ENCODE assay signal across 1 cellular context in the genomic region with DNA sequence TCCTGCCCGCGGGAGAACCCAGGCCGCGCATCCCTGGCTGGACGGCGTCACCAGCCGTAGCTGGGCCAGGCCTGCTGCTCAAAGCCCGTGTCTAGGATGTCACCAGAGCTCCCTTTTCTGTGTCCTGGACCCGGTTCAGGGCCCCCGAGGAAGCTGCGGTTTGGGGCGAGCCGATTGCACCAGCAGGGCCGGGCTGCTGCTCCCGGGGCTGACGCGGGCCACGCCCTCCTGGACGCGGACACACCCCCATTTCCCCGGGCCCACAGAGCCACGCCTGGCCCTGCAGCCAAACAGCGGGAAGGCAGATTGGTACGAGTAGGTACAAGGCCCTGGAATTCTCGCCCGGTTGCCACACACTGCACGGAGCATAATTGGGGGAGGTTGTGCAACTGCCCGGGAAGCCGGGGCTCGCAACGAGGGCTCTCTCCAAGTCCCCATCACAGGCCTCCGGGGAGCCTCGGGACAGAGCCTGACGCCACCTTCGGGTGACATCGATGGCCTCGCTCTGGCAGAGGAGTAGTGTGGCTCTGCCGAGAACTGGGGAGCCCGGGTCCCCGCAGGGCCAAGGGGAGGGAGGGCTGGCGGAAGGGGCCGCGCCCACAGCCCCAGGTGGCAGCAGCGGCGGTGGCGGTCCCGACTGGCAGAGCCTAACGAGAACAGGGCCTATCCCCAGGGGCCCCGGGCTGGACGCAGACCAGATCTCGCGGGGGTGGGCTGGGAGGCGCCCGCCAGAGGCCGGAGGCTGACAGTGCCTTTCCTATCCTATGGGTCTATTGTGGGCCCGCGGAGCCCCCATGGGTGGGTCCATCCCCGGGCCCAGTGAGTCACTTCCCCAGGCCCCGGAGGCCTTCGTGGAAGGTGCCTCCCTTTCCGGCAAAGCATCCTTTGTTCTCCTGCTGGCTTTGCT.
TF ChIP-seq lines count a peak whose summit lies in the region.

No MANE protein-coding gene starts in this region.

TF ChIP-seq in HCT116, 20 proteins besides CTCF, POLR2A, EP300 and RAD21 (continued from another document):
- TF ChIP-seq, protein P1, sequence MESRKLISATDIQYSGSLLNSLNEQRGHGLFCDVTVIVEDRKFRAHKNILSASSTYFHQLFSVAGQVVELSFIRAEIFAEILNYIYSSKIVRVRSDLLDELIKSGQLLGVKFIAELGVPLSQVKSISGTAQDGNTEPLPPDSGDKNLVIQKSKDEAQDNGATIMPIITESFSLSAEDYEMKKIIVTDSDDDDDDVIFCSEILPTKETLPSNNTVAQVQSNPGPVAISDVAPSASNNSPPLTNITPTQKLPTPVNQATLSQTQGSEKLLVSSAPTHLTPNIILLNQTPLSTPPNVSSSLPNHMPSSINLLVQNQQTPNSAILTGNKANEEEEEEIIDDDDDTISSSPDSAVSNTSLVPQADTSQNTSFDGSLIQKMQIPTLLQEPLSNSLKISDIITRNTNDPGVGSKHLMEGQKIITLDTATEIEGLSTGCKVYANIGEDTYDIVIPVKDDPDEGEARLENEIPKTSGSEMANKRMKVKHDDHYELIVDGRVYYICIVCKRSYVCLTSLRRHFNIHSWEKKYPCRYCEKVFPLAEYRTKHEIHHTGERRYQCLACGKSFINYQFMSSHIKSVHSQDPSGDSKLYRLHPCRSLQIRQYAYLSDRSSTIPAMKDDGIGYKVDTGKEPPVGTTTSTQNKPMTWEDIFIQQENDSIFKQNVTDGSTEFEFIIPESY (IDR thresholded peaks at IDR 0.05; ENCODE audit: extremely low read depth, insufficient replicate concordance, low read length), result peak; percentile 35
- TF ChIP-seq TCF7L2 (IDR thresholded peaks at IDR 0.05; ENCODE audit: borderline replicate concordance, extremely low read depth, insufficient read depth, insufficient read length) (no peak), JUND (IDR thresholded peaks at IDR 0.05) (no peak), FOSL1 (IDR thresholded peaks at IDR 0.05; ENCODE audit: low read depth) (peak; percentile 42; the same call in 1 of the 2 replicates), POLR2AphosphoS5 (IDR thresholded peaks at IDR 0.05; ENCODE audit: low read depth, low read length) (peak; percentile 67; the same call in 1 of the 2 replicates), ZNF274 (IDR thresholded peaks at IDR 0.05; ENCODE audit: low read depth, low read length) (no peak), SRF (IDR thresholded peaks at IDR 0.05; ENCODE audit: low read depth) (no peak), CBX3 (IDR thresholded peaks at IDR 0.05; ENCODE audit: low read depth) (peak; percentile 56), ZFX (IDR thresholded peaks at IDR 0.05) (peak; percentile 89)
